In the genomic region with DNA sequence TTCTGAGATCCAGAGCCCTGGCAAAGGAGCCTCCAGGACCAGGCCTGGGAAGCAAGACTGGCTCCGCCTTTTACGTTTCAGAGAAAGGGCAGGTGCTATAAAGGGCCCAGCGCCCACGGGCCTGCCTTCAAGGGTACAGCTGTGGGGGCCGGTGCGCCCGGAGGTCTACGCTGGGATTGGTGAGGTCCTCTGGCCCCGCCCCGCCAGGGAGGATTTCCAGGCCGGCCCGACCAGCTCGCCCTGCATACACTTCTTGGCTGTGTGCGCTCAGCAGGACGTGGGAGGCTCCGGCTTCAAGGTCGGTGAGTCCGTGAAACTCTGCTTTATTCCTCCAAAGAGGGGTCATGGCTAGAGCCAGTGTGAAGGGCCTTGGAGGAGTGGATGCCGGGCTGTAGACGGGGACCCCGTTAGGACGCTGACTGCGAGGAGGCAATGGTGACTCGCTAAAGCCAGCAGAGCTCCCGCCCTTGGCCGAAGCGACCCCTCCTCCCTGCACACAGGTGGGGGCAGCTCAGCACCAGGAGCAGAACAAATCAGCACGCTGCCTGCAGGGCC, we compare ENCODE assay signal across 1 cellular context.
A peak's percentile ranks its signal among the peaks of the same experiment; 100 is the strongest.
TF ChIP-seq lines count a peak whose summit lies in the region.

A gene (plus strand): TSS at position 243 of the 555 bp plus-strand sequence. CDS start 17,811 bp downstream, outside the sequence.

TF ChIP-seq in HepG2, 621 proteins besides CTCF, POLR2A, EP300 and RAD21 (continued from another document and continues in another):
- TF ChIP-seq, protein P1, sequence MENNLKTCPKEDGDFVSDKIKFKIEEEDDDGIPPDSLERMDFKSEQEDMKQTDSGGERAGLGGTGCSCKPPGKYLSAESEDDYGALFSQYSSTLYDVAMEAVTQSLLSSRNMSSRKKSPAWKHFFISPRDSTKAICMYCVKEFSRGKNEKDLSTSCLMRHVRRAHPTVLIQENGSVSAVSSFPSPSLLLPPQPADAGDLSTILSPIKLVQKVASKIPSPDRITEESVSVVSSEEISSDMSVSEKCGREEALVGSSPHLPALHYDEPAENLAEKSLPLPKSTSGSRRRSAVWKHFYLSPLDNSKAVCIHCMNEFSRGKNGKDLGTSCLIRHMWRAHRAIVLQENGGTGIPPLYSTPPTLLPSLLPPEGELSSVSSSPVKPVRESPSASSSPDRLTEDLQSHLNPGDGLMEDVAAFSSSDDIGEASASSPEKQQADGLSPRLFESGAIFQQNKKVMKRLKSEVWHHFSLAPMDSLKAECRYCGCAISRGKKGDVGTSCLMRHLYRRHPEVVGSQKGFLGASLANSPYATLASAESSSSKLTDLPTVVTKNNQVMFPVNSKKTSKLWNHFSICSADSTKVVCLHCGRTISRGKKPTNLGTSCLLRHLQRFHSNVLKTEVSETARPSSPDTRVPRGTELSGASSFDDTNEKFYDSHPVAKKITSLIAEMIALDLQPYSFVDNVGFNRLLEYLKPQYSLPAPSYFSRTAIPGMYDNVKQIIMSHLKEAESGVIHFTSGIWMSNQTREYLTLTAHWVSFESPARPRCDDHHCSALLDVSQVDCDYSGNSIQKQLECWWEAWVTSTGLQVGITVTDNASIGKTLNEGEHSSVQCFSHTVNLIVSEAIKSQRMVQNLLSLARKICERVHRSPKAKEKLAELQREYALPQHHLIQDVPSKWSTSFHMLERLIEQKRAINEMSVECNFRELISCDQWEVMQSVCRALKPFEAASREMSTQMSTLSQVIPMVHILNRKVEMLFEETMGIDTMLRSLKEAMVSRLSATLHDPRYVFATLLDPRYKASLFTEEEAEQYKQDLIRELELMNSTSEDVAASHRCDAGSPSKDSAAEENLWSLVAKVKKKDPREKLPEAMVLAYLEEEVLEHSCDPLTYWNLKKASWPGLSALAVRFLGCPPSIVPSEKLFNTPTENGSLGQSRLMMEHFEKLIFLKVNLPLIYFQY (CRISPR knock-in tag; IDR thresholded peaks at IDR 0.05; ENCODE audit: borderline replicate concordance): no peak
- TF ChIP-seq ZNF839 (CRISPR knock-in tag; IDR thresholded peaks at IDR 0.05; ENCODE audit: borderline replicate concordance) (no peak), NRL (CRISPR knock-in tag; IDR thresholded peaks at IDR 0.05; ENCODE audit: borderline replicate concordance) (no peak), RFXANK (CRISPR knock-in tag; IDR thresholded peaks at IDR 0.05) (no peak), STAT5B (CRISPR knock-in tag; IDR thresholded peaks at IDR 0.05) (no peak), PTBP1 (IDR thresholded peaks at IDR 0.05; ENCODE audit: low read depth, low read length, poor library complexity, severe bottlenecking) (no peak), ZNF546 (CRISPR knock-in tag; conservative IDR thresholded peaks at IDR 0.05) (no peak), KDM3A (CRISPR knock-in tag; IDR thresholded peaks at IDR 0.05; ENCODE audit: low read depth) (no peak), SIN3A (IDR thresholded peaks at IDR 0.05; ENCODE audit: borderline replicate concordance, low read depth, low read length) (no peak; the same call in 1 of the 2 replicates), NFYB (CRISPR knock-in tag; IDR thresholded peaks at IDR 0.05) (0 out of 2 replicates have a peak, but pooled peaks have one; percentile 16), AHR (CRISPR knock-in tag; IDR thresholded peaks at IDR 0.05) (no peak), YY1 (IDR thresholded peaks at IDR 0.05; ENCODE audit: insufficient read depth, insufficient replicate concordance, low read depth, low read length) (no peak), EZH2 (conservative IDR thresholded peaks at IDR 0.05; ENCODE audit: low read depth, low read length) (no peak), CEBPB (IDR thresholded peaks at IDR 0.05; ENCODE audit: borderline replicate concordance, low read depth, low read length) (no peak), DMAP1 (CRISPR knock-in tag; IDR thresholded peaks at IDR 0.05) (no peak), PITX1 (CRISPR knock-in tag; IDR thresholded peaks at IDR 0.05) (no peak), ZNF253 (CRISPR knock-in tag; IDR thresholded peaks at IDR 0.05; ENCODE audit: borderline replicate concordance) (no peak), ZNF629 (CRISPR knock-in tag; conservative IDR thresholded peaks at IDR 0.05) (no peak), POLR2G (IDR thresholded peaks at IDR 0.05; ENCODE audit: low read depth, low read length) (peak; percentile 41; the same call in 1 of the 2 replicates), CCDC6 (CRISPR knock-in tag; IDR thresholded peaks at IDR 0.05) (no peak), ZNF431 (CRISPR knock-in tag; IDR thresholded peaks at IDR 0.05; ENCODE audit: borderline replicate concordance, low read depth) (no peak), HNF4G (IDR thresholded peaks at IDR 0.05; ENCODE audit: borderline replicate concordance, low read depth, low read length) (no peak), HNF4G (CRISPR knock-in tag; IDR thresholded peaks at IDR 0.05; ENCODE audit: borderline replicate concordance, low read depth) (no peak), ZNF724P (CRISPR knock-in tag; IDR thresholded peaks at IDR 0.05; ENCODE audit: borderline replicate concordance) (no peak), ZNF20 (CRISPR knock-in tag; IDR thresholded peaks at IDR 0.05) (no peak), GATA4 (IDR thresholded peaks at IDR 0.05; ENCODE audit: borderline replicate concordance, low read depth) (no peak), ZNF768 (CRISPR knock-in tag; IDR thresholded peaks at IDR 0.05) (peak; percentile 58; the same call in 1 of the 2 replicates), NR2C2 (CRISPR knock-in tag; IDR thresholded peaks at IDR 0.05; ENCODE audit: borderline replicate concordance) (no peak)
- TF ChIP-seq, protein P2, sequence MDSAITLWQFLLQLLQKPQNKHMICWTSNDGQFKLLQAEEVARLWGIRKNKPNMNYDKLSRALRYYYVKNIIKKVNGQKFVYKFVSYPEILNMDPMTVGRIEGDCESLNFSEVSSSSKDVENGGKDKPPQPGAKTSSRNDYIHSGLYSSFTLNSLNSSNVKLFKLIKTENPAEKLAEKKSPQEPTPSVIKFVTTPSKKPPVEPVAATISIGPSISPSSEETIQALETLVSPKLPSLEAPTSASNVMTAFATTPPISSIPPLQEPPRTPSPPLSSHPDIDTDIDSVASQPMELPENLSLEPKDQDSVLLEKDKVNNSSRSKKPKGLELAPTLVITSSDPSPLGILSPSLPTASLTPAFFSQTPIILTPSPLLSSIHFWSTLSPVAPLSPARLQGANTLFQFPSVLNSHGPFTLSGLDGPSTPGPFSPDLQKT (CRISPR knock-in tag; IDR thresholded peaks at IDR 0.05; ENCODE audit: borderline replicate concordance): no peak
- TF ChIP-seq, protein P3, sequence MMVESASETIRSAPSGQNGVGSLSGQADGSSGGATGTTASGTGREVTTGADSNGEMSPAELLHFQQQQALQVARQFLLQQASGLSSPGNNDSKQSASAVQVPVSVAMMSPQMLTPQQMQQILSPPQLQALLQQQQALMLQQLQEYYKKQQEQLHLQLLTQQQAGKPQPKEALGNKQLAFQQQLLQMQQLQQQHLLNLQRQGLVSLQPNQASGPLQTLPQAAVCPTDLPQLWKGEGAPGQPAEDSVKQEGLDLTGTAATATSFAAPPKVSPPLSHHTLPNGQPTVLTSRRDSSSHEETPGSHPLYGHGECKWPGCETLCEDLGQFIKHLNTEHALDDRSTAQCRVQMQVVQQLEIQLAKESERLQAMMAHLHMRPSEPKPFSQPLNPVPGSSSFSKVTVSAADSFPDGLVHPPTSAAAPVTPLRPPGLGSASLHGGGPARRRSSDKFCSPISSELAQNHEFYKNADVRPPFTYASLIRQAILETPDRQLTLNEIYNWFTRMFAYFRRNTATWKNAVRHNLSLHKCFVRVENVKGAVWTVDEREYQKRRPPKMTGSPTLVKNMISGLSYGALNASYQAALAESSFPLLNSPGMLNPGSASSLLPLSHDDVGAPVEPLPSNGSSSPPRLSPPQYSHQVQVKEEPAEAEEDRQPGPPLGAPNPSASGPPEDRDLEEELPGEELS (CRISPR knock-in tag; IDR thresholded peaks at IDR 0.05): no peak
- TF ChIP-seq, protein P4, sequence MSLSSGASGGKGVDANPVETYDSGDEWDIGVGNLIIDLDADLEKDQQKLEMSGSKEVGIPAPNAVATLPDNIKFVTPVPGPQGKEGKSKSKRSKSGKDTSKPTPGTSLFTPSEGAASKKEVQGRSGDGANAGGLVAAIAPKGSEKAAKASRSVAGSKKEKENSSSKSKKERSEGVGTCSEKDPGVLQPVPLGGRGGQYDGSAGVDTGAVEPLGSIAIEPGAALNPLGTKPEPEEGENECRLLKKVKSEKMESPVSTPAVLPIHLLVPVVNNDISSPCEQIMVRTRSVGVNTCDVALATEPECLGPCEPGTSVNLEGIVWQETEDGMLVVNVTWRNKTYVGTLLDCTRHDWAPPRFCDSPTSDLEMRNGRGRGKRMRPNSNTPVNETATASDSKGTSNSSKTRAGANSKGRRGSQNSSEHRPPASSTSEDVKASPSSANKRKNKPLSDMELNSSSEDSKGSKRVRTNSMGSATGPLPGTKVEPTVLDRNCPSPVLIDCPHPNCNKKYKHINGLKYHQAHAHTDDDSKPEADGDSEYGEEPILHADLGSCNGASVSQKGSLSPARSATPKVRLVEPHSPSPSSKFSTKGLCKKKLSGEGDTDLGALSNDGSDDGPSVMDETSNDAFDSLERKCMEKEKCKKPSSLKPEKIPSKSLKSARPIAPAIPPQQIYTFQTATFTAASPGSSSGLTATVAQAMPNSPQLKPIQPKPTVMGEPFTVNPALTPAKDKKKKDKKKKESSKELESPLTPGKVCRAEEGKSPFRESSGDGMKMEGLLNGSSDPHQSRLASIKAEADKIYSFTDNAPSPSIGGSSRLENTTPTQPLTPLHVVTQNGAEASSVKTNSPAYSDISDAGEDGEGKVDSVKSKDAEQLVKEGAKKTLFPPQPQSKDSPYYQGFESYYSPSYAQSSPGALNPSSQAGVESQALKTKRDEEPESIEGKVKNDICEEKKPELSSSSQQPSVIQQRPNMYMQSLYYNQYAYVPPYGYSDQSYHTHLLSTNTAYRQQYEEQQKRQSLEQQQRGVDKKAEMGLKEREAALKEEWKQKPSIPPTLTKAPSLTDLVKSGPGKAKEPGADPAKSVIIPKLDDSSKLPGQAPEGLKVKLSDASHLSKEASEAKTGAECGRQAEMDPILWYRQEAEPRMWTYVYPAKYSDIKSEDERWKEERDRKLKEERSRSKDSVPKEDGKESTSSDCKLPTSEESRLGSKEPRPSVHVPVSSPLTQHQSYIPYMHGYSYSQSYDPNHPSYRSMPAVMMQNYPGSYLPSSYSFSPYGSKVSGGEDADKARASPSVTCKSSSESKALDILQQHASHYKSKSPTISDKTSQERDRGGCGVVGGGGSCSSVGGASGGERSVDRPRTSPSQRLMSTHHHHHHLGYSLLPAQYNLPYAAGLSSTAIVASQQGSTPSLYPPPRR (CRISPR knock-in tag; IDR thresholded peaks at IDR 0.05; ENCODE audit: borderline replicate concordance): no peak; the same call in 1 of the 2 replicates
- TF ChIP-seq, protein P5, sequence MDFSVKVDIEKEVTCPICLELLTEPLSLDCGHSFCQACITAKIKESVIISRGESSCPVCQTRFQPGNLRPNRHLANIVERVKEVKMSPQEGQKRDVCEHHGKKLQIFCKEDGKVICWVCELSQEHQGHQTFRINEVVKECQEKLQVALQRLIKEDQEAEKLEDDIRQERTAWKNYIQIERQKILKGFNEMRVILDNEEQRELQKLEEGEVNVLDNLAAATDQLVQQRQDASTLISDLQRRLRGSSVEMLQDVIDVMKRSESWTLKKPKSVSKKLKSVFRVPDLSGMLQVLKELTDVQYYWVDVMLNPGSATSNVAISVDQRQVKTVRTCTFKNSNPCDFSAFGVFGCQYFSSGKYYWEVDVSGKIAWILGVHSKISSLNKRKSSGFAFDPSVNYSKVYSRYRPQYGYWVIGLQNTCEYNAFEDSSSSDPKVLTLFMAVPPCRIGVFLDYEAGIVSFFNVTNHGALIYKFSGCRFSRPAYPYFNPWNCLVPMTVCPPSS (IDR thresholded peaks at IDR 0.05): no peak
- TF ChIP-seq, protein P6, sequence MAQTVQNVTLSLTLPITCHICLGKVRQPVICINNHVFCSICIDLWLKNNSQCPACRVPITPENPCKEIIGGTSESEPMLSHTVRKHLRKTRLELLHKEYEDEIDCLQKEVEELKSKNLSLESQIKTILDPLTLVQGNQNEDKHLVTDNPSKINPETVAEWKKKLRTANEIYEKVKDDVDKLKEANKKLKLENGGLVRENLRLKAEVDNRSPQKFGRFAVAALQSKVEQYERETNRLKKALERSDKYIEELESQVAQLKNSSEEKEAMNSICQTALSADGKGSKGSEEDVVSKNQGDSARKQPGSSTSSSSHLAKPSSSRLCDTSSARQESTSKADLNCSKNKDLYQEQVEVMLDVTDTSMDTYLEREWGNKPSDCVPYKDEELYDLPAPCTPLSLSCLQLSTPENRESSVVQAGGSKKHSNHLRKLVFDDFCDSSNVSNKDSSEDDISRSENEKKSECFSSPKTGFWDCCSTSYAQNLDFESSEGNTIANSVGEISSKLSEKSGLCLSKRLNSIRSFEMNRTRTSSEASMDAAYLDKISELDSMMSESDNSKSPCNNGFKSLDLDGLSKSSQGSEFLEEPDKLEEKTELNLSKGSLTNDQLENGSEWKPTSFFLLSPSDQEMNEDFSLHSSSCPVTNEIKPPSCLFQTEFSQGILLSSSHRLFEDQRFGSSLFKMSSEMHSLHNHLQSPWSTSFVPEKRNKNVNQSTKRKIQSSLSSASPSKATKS (CRISPR knock-in tag; IDR thresholded peaks at IDR 0.05): no peak
- TF ChIP-seq, protein P7, sequence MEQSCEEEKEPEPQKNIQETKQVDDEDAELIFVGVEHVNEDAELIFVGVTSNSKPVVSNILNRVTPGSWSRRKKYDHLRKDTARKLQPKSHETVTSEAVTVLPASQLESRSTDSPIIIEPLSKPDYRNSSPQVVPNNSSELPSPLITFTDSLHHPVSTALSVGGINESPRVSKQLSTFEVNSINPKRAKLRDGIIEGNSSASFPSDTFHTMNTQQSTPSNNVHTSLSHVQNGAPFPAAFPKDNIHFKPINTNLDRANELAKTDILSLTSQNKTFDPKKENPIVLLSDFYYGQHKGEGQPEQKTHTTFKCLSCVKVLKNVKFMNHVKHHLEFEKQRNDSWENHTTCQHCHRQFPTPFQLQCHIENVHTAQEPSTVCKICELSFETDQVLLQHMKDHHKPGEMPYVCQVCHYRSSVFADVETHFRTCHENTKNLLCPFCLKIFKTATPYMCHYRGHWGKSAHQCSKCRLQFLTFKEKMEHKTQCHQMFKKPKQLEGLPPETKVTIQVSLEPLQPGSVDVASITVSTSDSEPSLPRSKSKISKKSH (CRISPR knock-in tag; IDR thresholded peaks at IDR 0.05; ENCODE audit: borderline replicate concordance): no peak
- TF ChIP-seq, protein P8, sequence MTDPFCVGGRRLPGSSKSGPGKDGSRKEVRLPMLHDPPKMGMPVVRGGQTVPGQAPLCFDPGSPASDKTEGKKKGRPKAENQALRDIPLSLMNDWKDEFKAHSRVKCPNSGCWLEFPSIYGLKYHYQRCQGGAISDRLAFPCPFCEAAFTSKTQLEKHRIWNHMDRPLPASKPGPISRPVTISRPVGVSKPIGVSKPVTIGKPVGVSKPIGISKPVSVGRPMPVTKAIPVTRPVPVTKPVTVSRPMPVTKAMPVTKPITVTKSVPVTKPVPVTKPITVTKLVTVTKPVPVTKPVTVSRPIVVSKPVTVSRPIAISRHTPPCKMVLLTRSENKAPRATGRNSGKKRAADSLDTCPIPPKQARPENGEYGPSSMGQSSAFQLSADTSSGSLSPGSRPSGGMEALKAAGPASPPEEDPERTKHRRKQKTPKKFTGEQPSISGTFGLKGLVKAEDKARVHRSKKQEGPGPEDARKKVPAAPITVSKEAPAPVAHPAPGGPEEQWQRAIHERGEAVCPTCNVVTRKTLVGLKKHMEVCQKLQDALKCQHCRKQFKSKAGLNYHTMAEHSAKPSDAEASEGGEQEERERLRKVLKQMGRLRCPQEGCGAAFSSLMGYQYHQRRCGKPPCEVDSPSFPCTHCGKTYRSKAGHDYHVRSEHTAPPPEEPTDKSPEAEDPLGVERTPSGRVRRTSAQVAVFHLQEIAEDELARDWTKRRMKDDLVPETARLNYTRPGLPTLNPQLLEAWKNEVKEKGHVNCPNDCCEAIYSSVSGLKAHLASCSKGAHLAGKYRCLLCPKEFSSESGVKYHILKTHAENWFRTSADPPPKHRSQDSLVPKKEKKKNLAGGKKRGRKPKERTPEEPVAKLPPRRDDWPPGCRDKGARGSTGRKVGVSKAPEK (CRISPR knock-in tag; IDR thresholded peaks at IDR 0.05; ENCODE audit: borderline replicate concordance): no peak
